Comparison of ENCODE assay signal across 18 cellular contexts in the genomic region with DNA sequence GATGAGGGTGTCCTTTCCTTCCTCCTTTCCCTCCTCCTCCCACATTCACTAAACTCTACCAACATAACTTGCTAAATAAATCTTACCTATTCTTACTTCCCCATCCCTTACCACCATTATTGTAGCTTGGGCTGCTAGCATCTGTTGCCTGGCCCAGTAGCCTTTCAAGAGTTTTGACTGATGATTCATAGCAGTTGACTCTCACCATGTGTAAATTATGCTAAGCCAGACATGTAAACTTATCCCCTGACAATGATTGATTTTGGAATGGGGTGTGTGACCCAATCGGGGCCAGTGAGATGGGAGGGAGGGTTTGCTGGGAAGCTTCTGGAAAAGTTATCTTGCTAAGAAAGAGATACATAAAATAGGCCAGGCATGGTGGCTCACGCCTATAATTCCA.
DNase-seq lines count a peak whose midpoint lies in the region; ATAC-seq lines count a peak whose summit lies in the region.
"Had no signal": no experiment of that assay in that cellular context is flagged by ENCODE, and none has a peak within 500 bp of the region (broad histone marks: within the 10 kb centered on the region; RNA-seq: fewer than 3 reads in every experiment).

No MANE protein-coding gene starts in this region.

- ATAC-seq in right cardiac atrium = no peak

- POLR2A ChIA-PET in activated CD4-positive, alpha-beta memory T cell treated with anti-CD3 and anti-CD28 coated beads for 36 hours (lab: Charles Lee) = interaction anchor here (0.6 kb wide), 1 partner anchor 9 kb away, joined by 3 read pairs; no protein-coding TSS in a partner anchor

- peaks cover 9% of the 10 kb centered on the region for H3K36me3 Mint-ChIP-seq in activated CD4-positive, alpha-beta memory T cell treated with anti-CD3 and anti-CD28 coated beads for 36 hours

- no peak overlapping the region for H3K4me3 Mint-ChIP-seq in activated CD4-positive, alpha-beta memory T cell treated with anti-CD3 and anti-CD28 coated beads for 36 hours

- H3K9me3 Mint-ChIP-seq in activated CD4-positive, alpha-beta memory T cell treated with anti-CD3 and anti-CD28 coated beads for 36 hours = peaks cover 21% of the 10 kb centered on the region

- no peak overlapping the region for H3K27ac ChIP-seq in epithelial cell of prostate
- no peak overlapping the region for H3K27ac ChIP-seq in right cardiac atrium (ENCODE audit: low read length)
- H3K27ac ChIP-seq: BLaER1 treated with 17β-estradiol and CSF1 and Interleukin-3, amounts not matched to agents 10 nM and 100 nM; testis had no signal

- no peaks in the 10 kb centered on the region for H3K4me1 ChIP-seq in right cardiac atrium (ENCODE audit: control insufficient read depth, insufficient read depth, low read length)
- H3K4me1 ChIP-seq: testis had no signal

- intact Hi-C loops in activated CD4-positive, alpha-beta memory T cell treated with anti-CD3 and anti-CD28 coated beads for 36 hours (cut with micrococcal nuclease) = no loop called here
- intact Hi-C loops in right cardiac atrium (cut with DNase I) = no loop called here

- H3K9me3 ChIP-seq in right cardiac atrium (ENCODE audit: control insufficient read depth, low read length) = no peaks in the 10 kb centered on the region
- H3K9me3 ChIP-seq: testis had no signal

- H3K4me1 Mint-ChIP-seq in activated CD4-positive, alpha-beta memory T cell treated with anti-CD3 and anti-CD28 coated beads for 36 hours (ENCODE audit: low read depth) = peaks cover under 1% of the 10 kb centered on the region

- no peak overlapping the region for H3K27ac Mint-ChIP-seq in activated CD4-positive, alpha-beta memory T cell treated with anti-CD3 and anti-CD28 coated beads for 36 hours

- 75% methylated on average over 2 of the region's 2 CpGs for WGBS in right cardiac atrium

- no peak overlapping the region for H3K4me3 ChIP-seq in right cardiac atrium (ENCODE audit: low read length)
- H3K4me3 ChIP-seq: BLaER1 treated with 17β-estradiol and CSF1 and Interleukin-3, amounts not matched to agents 10 nM and 100 nM; testis had no signal

- H3K27me3 ChIP-seq in right cardiac atrium (ENCODE audit: control insufficient read depth, insufficient read depth) = no peaks in the 10 kb centered on the region
- H3K27me3 ChIP-seq: BLaER1 treated with 17β-estradiol and CSF1 and Interleukin-3, amounts not matched to agents 10 nM and 100 nM; testis had no signal

- CTCF ChIA-PET in activated CD4-positive, alpha-beta memory T cell treated with anti-CD3 and anti-CD28 coated beads for 36 hours (lab: Charles Lee) = no interaction called here

- no peaks in the 10 kb centered on the region for H3K27me3 Mint-ChIP-seq in activated CD4-positive, alpha-beta memory T cell treated with anti-CD3 and anti-CD28 coated beads for 36 hours

- peak; percentile 76 for DNase-seq in EH (ENCODE audit: low read depth)
- peak; percentile 31 for DNase-seq in MV-4-11 (lab: John Stamatoyannopoulos, UW)
- DNase-seq in epithelial cell of prostate (ENCODE audit: low read depth, low spot score) = peak; percentile 31
- peak; percentile 84 for DNase-seq in renal cortical epithelial cell (ENCODE audit: low read depth)
- DNase-seq in activated CD4-positive, alpha-beta memory T cell treated with anti-CD3 and anti-CD28 coated beads for 36 hours = no peak
- no peak for DNase-seq in retina
- no peak for DNase-seq in right cardiac atrium
- DNase-seq: activated effector memory CD4-positive, alpha-beta T cell treated with anti-CD3 and anti-CD28 coated beads, Interleukin-2, amount 50 U/mL, for 16 hours; aorta; cortex of kidney; DND-41; NCI-H1417 treated with DMSO at 0.1 percent for 48 hours; NCI-H345; occipital lobe; stimulated activated CD4-positive, alpha-beta T cell treated with anti-CD3 and anti-CD28 coated beads, Interleukin-4, amount 100 ng/mL, for 4 hours; T1000; testis had no signal

Comparison
In these comparisons a context has a peak if more than half of its experiments do, and no peak if none do; other contexts are left out.
1. DNase-seq: peak in EH (single experiment), MV-4-11 (single experiment), epithelial cell of prostate (single experiment) and renal cortical epithelial cell (single experiment); none in activated CD4-positive, alpha-beta memory T cell treated with anti-CD3 and anti-CD28 coated beads for 36 hours (single experiment), retina (single experiment) and right cardiac atrium (0 of 3).